Comparison of ENCODE assay signal across 8 cellular contexts in genomic region chr22:39520054-39520873, GRCh38. TPM values are rescaled to one million over a fixed set of nuclear protein-coding genes. Genes with fewer than 3 reads are reported as not detected.
DNase-seq lines count a peak whose midpoint lies in the region; ATAC-seq, FAIRE-seq and TF ChIP-seq lines count a peak whose summit lies in the region.

ATF4 (plus strand) TSS chr22:39520562; CDS start chr22:39521446, 884 bp downstream.

- peak within 1 kb of the TSS; percentile 100 for H3K27ac Mint-ChIP-seq in mesothelial cell of epicardium

- H3K27me3 Mint-ChIP-seq in mesothelial cell of epicardium (ENCODE audit: low read depth), result peaks cover 2% of the 10 kb centered on the region

- H3K36me3 Mint-ChIP-seq in mesothelial cell of epicardium, result peaks cover 33% of the 10 kb centered on the region

- H3K4me3 ChIP-seq in OCI-LY3 (ENCODE audit: low read length), result peak within 1 kb of the TSS; percentile 87

- H3K79me2 ChIP-seq in OCI-LY3 (ENCODE audit: low read length), result peaks cover 91% of the 10 kb centered on the region

- peak; percentile 65 for ATAC-seq in GM21515 (IDR thresholded peaks at IDR 0.05; ENCODE audit: unreplicated experiment)

- DNase-seq in D341Med (ENCODE audit: low spot score) (peak; percentile 95), HuH-7 (ENCODE audit: low spot score) (peak; percentile 100), mesothelial cell of epicardium (ENCODE audit: low spot score in 2 of 2, unreplicated experiment in 2 of 2) (peak; percentile 94)
- DNase-seq in activated CD8-positive, alpha-beta memory T cell treated with anti-CD3 and anti-CD28 coated beads, Interleukin-2, amount 50 U/mL, for 48 hours, result peak; percentile 99
- DNase-seq in stimulated activated CD8-positive, alpha-beta memory T cell treated with anti-CD3 and anti-CD28 coated beads, Interleukin-15, amount 100 ng/mL, for 48 hours (ENCODE audit: low read depth in 2 of 2), result peak; percentile 92 to 94

- H3K27ac ChIP-seq in OCI-LY3 (ENCODE audit: low read length), result peak within 1 kb of the TSS; percentile 88

- no peaks in the 10 kb centered on the region for H3K9me3 ChIP-seq in OCI-LY3 (ENCODE audit: insufficient read depth, low read length)

- peaks cover 42% of the 10 kb centered on the region for H4K20me1 ChIP-seq in OCI-LY3 (ENCODE audit: insufficient read depth, low read length)

- H2AFZ ChIP-seq in OCI-LY3 (ENCODE audit: low read depth, low read length), result peak within 1 kb of the TSS; percentile 96

- peaks cover 57% of the 10 kb centered on the region for H3K36me3 ChIP-seq in OCI-LY3 (replicated peaks; ENCODE audit: low read depth, low read length)

- H3K9me3 Mint-ChIP-seq in mesothelial cell of epicardium, result no peaks in the 10 kb centered on the region

- peaks cover 53% of the 10 kb centered on the region for H3K4me1 ChIP-seq in OCI-LY3 (ENCODE audit: low read length)

- H3K9ac ChIP-seq in OCI-LY3 (ENCODE audit: low read length), result peak within 1 kb of the TSS; percentile 99

- H3K4me1 Mint-ChIP-seq in mesothelial cell of epicardium, result peaks cover 46% of the 10 kb centered on the region

- H3K4me2 ChIP-seq in OCI-LY3 (ENCODE audit: low read length), result peak within 1 kb of the TSS; percentile 94

- TF ChIP-seq CTCF in OCI-LY3 (IDR thresholded peaks at IDR 0.05; ENCODE audit: low read depth, low read length), result no peak
- no peak for TF ChIP-seq CTCF in mesothelial cell of epicardium (IDR thresholded peaks at IDR 0.05; ENCODE audit: unreplicated experiment)

- H3K27me3 ChIP-seq in OCI-LY3 (ENCODE audit: low read depth, low read length), result no peaks in the 10 kb centered on the region

- H3K4me3 Mint-ChIP-seq in mesothelial cell of epicardium, result peak within 1 kb of the TSS; percentile 97

- peak; percentile 96 for FAIRE-seq in endometrium (lab: Jason Lieb, UNC)

RNA-seq across cellular contexts. Expression of gene ATF4, which starts in this region (rescaled TPM):
- total RNA-seq in mesothelial cell of epicardium, result 361 to 378 TPM (median 363 TPM) in 3 replicates

Comparison
In these comparisons a context has a peak if more than half of its experiments do, and no peak if none do; other contexts are left out.
1. Peak in every context shown above with its lines: DNase-seq, ATAC-seq, H3K4me3 ChIP-seq and H3K27ac ChIP-seq.